ENCODE assay signal across 22 cellular contexts in genomic region chr4:30863031-30863430, GRCh38.
DNase-seq lines count a peak whose midpoint lies in the region; ATAC-seq and TF ChIP-seq lines count a peak whose summit lies in the region.
"Had no signal": no experiment of that assay in that cellular context is flagged by ENCODE, and none has a peak within 500 bp of the region (broad histone marks: within the 10 kb centered on the region; RNA-seq: fewer than 3 reads in every experiment).

No MANE protein-coding gene starts in this region.

- no peaks in the 10 kb centered on the region for H3K27me3 ChIP-seq in HCT116 (ENCODE audit: insufficient read depth, low read length)
- H3K27me3 ChIP-seq in suprapubic skin: no peaks in the 10 kb centered on the region
- H3K27me3 ChIP-seq: testis had no signal

- in situ Hi-C loops in astrocyte of the spinal cord (cut with HindIII; ENCODE audit: low sequenced_read_pairs): no loop called here

- TF ChIP-seq RAD21 in HCT116 (IDR thresholded peaks at IDR 0.05; ENCODE audit: low read depth): peak; percentile 34; the same call in 1 of the 2 replicates

- H3K4me3 ChIP-seq in HCT116 (replicated peaks in 1 of 2; ENCODE audit: low read depth in 1 of 2, low read length in 2 of 2) (no peak overlapping the region), astrocyte of the spinal cord (ENCODE audit: low read depth, low read length) (no peak overlapping the region), fibroblast of the aortic adventitia (ENCODE audit: low read depth, low read length) (no peak overlapping the region), suprapubic skin (no peak overlapping the region)
- H3K4me3 ChIP-seq: GM12878, PC-9, testis had no signal

- RAD21 ChIA-PET in HCT116 (lab: Charles Lee; ENCODE audit: low non-redundant PET in 1 of 2, low total read pairs in 2 of 2, uncharacterized antibody in 2 of 2, unreplicated experiment in 2 of 2): no interaction called here

- no TSS peak for BruUV-seq in HCT116 (replicated peaks; lab: Mats Ljungman, UMichigan)

- H3K9ac ChIP-seq in HCT116 (ENCODE audit: low read length): peak overlapping the region; percentile 69

- H3K4me1 ChIP-seq in HCT116 (ENCODE audit: control insufficient read depth in 1 of 2, insufficient read depth in 2 of 2, low read length in 2 of 2) (peaks cover 90 to 100% of the 10 kb centered on the region in 2 experiments), suprapubic skin (peaks cover 5% of the 10 kb centered on the region)
- H3K4me1 ChIP-seq: testis had no signal

- H3K4me2 ChIP-seq in HCT116 (ENCODE audit: low read length): peak overlapping the region; percentile 41
- H3K4me2 ChIP-seq: PC-9 had no signal

- no peak for TF ChIP-seq CTCF in HCT116 (IDR thresholded peaks at IDR 0.05 in 2 of 3, conservative IDR thresholded peaks at IDR 0.05 in 1 of 3; ENCODE audit: borderline replicate concordance in 1 of 3, insufficient read depth in 1 of 3, low read depth in 2 of 3, low read length in 2 of 3)
- TF ChIP-seq CTCF in astrocyte of the spinal cord (IDR thresholded peaks at IDR 0.05; ENCODE audit: low read depth, low read length): no peak
- TF ChIP-seq CTCF in fibroblast of the aortic adventitia (IDR thresholded peaks at IDR 0.05; ENCODE audit: insufficient read depth, low read length): no peak
- TF ChIP-seq CTCF in suprapubic skin (IDR thresholded peaks at IDR 0.05): no peak

- TF ChIP-seq EP300 in suprapubic skin (IDR thresholded peaks at IDR 0.05): no peak

- no peak for DNase-seq in HCT116 (ENCODE audit: low read depth, low spot score)
- peak; percentile 56 for DNase-seq in astrocyte of the spinal cord (ENCODE audit: low read depth, low spot score)
- peak; percentile 92 for DNase-seq in fibroblast of the aortic adventitia (ENCODE audit: low read depth)
- peak; percentile 63 for DNase-seq in stromal cell of bone marrow (ENCODE audit: low read depth)
- no peak for DNase-seq in activated naive CD4-positive, alpha-beta T cell treated with Interleukin-2 at 50 U/mL for 16 hours
- DNase-seq in suprapubic skin (ENCODE audit: low spot score in 2 of 2): no peak
- DNase-seq: activated effector memory CD4-positive, alpha-beta T cell treated with anti-CD3 and anti-CD28 coated beads, Interleukin-2, amount 50 U/mL, for 16 hours; Calu3; cortex of kidney; Kasumi-1; kidney glomerular epithelial cell; NCI-H2171; NCI-H748 treated with DMSO at 0.1 percent for 48 hours; PC-9; stimulated activated CD4-positive, alpha-beta T cell treated with anti-CD3 and anti-CD28 coated beads, Interleukin-4, amount 100 ng/mL, for 4 hours; stimulated activated CD8-positive, alpha-beta memory T cell treated with anti-CD3 and anti-CD28 coated beads, Interleukin-4, amount 100 ng/mL, for 48 hours; T-helper 9 cell; testis had no signal

- H3K36me3 ChIP-seq in HCT116 (ENCODE audit: control insufficient read depth in 1 of 2, insufficient read depth in 2 of 2, low read length in 2 of 2) (no peaks in the 10 kb centered on the region), suprapubic skin (no peaks in the 10 kb centered on the region)

- POLR2A ChIA-PET in HCT116 (lab: Charles Lee): interaction anchor here (1.0 to 2.7 kb wide), 2 partner anchors 94 to 106 kb away, joined by 5 to 17 read pairs; no protein-coding TSS in a partner anchor

- H3K79me2 ChIP-seq in HCT116 (ENCODE audit: insufficient read depth, low read length): peaks cover 100% of the 10 kb centered on the region

- no peaks in the 10 kb centered on the region for H4K20me1 ChIP-seq in HCT116 (ENCODE audit: insufficient read depth)

- 56% methylated on average over 2 of the region's 2 CpGs for WGBS in suprapubic skin

- H3K9me3 ChIP-seq in HCT116 (ENCODE audit: control insufficient read depth in 1 of 2, insufficient read depth in 1 of 2, low read depth in 1 of 2, low read length in 2 of 2) (no peaks in the 10 kb centered on the region), suprapubic skin (no peaks in the 10 kb centered on the region)
- H3K9me3 ChIP-seq: testis had no signal

- ATAC-seq in HCT116 (no peak), GM21447 (IDR thresholded peaks at IDR 0.05; ENCODE audit: unreplicated experiment) (no peak), HG02623 (IDR thresholded peaks at IDR 0.05; ENCODE audit: unreplicated experiment) (no peak)
- ATAC-seq: GM12878 had no signal

- H3K27ac ChIP-seq in HCT116 (ENCODE audit: low read depth, low read length) (peak overlapping the region; percentile 100), suprapubic skin (no peak overlapping the region)
- H3K27ac ChIP-seq: epithelial cell of prostate, PC-9, testis had no signal

- no peak overlapping the region for H2AFZ ChIP-seq in HCT116 (ENCODE audit: low read depth, low read length, poor library complexity, severe bottlenecking)
- H2AFZ ChIP-seq: PC-9 had no signal

- CTCF ChIA-PET in HCT116 (lab: Charles Lee): no interaction called here

- intact Hi-C loops in HCT116 (cut with micrococcal nuclease): loop anchor here (5.0 to 10.0 kb wide), 2 partner anchors 91 to 162 kb away; no protein-coding TSS in a partner anchor

- TF ChIP-seq POLR2A in HCT116 (IDR thresholded peaks at IDR 0.05; ENCODE audit: borderline replicate concordance, extremely low read depth, insufficient read depth, insufficient read length): no peak
- no peak for TF ChIP-seq POLR2A in suprapubic skin (IDR thresholded peaks at IDR 0.05)

- H3K9me2 ChIP-seq in HCT116 (ENCODE audit: insufficient read depth): no peaks in the 10 kb centered on the region

TF ChIP-seq in HCT116, 20 proteins besides CTCF, POLR2A, EP300 and RAD21:
- TF ChIP-seq MAX (IDR thresholded peaks at IDR 0.05): peak; percentile 56; the same call in 1 of the 2 replicates
- TF ChIP-seq SIN3A (IDR thresholded peaks at IDR 0.05; ENCODE audit: low read depth): no peak
- no peak for TF ChIP-seq YY1 (IDR thresholded peaks at IDR 0.05; ENCODE audit: extremely low read depth, insufficient replicate concordance, low read depth, low read length)
- no peak for TF ChIP-seq ATF3 (IDR thresholded peaks at IDR 0.05)
- peak; percentile 92 for TF ChIP-seq SP1 (IDR thresholded peaks at IDR 0.05; ENCODE audit: low read depth)
- TF ChIP-seq EZH2phosphoT487 (IDR thresholded peaks at IDR 0.05; ENCODE audit: borderline replicate concordance): no peak
- TF ChIP-seq CBX3 (IDR thresholded peaks at IDR 0.05; ENCODE audit: low read depth): peak; percentile 66
- TF ChIP-seq TCF7L2 (IDR thresholded peaks at IDR 0.05; ENCODE audit: borderline replicate concordance, extremely low read depth, insufficient read depth, insufficient read length): peak; percentile 54
- peak; percentile 60 for TF ChIP-seq FOSL1 (IDR thresholded peaks at IDR 0.05; ENCODE audit: low read depth)
- peak; percentile 71 for TF ChIP-seq CEBPB (IDR thresholded peaks at IDR 0.05; ENCODE audit: low read depth)
- TF ChIP-seq SRF (IDR thresholded peaks at IDR 0.05; ENCODE audit: low read depth): 0 out of 2 replicates have a peak, but pooled peaks have one; percentile 58
- TF ChIP-seq JUND (IDR thresholded peaks at IDR 0.05): peak; percentile 78
- TF ChIP-seq ELF1 (IDR thresholded peaks at IDR 0.05; ENCODE audit: borderline replicate concordance, low read depth): peak; percentile 32; the same call in 1 of the 2 replicates
- TF ChIP-seq ZBTB33 (IDR thresholded peaks at IDR 0.05; ENCODE audit: extremely low read depth, insufficient replicate concordance, low read length): no peak
- TF ChIP-seq POLR2AphosphoS5 (IDR thresholded peaks at IDR 0.05; ENCODE audit: low read depth, low read length): no peak
- TF ChIP-seq EZH2 (IDR thresholded peaks at IDR 0.05): no peak

Comparison
In these comparisons a context has a peak if more than half of its experiments do, and no peak if none do; other contexts are left out.
1. DNase-seq: peak in astrocyte of the spinal cord (single experiment), fibroblast of the aortic adventitia (single experiment) and stromal cell of bone marrow (single experiment); none in HCT116 (single experiment), activated naive CD4-positive, alpha-beta T cell treated with Interleukin-2 at 50 U/mL for 16 hours (single experiment) and suprapubic skin (0 of 2).